In genomic region chr18:61286867-61287266, GRCh38 we compare ENCODE assay signal across 30 cellular contexts. TPM values are rescaled to one million over a fixed set of nuclear protein-coding genes. Genes with fewer than 3 reads are reported as not detected.
"Had no signal": no experiment of that assay in that cellular context is flagged by ENCODE, and none has a peak within 500 bp of the region (broad histone marks: within the 10 kb centered on the region; RNA-seq: fewer than 3 reads in every experiment).

No MANE protein-coding gene starts in this region.

- H3K36me3 ChIP-seq: left ventricle myocardium inferior, ovary, right atrium auricular region, right lobe of liver, stomach, thyroid gland, transverse colon, upper lobe of right lung had no signal

- H3K4me1 ChIP-seq: left ventricle myocardium inferior, right atrium auricular region, right lobe of liver, stomach, testis, thyroid gland, upper lobe of right lung had no signal

- DNase-seq: hypothalamus; immature natural killer cell; kidney; left colon; left ventricle myocardium inferior; midbrain; mucosa of descending colon; naive thymus-derived CD4-positive, alpha-beta T cell; ovary; right lobe of liver; stimulated activated CD4-positive, alpha-beta T cell treated with anti-CD3 and anti-CD28 coated beads, Interleukin-1b, Interleukin-23, amount 100 ng/mL, for 48 hours; stimulated activated CD4-positive, alpha-beta T cell treated with anti-CD3 and anti-CD28 coated beads, Interleukin-2, amount 100 ng/mL, for 48 hours; stimulated activated CD4-positive, alpha-beta T cell treated with anti-CD3 and anti-CD28 coated beads, Interleukin-4, amount 100 ng/mL, for 4 hours; stimulated activated CD8-positive, alpha-beta memory T cell treated with anti-CD3 and anti-CD28 coated beads, Interleukin-4, amount 100 ng/mL, for 48 hours; stimulated activated naive B cell treated with anti-CD40 and anti-IgM and Interleukin-4, amounts not matched to agents 10 μg/mL and 1 μg/mL and 100 μg/mL, for 72 hours; stimulated activated naive CD8-positive, alpha-beta T cell treated with anti-CD3 and anti-CD28 coated beads, Interleukin-15, Interleukin-2, amounts not matched to agents 100 U/mL and 50 U/mL, for 24 hours; stomach; testis; thyroid gland; transverse colon; upper lobe of right lung had no signal

- H3K27ac ChIP-seq: left ventricle myocardium inferior, ovary, right atrium auricular region, right lobe of liver, stomach, testis, thyroid gland, transverse colon, upper lobe of right lung had no signal

- H3K4me3 ChIP-seq: left ventricle myocardium inferior, lung, mucosa of descending colon, ovary, right atrium auricular region, right lobe of liver, smooth muscle cell, stomach, testis, thyroid gland, transverse colon, upper lobe of right lung had no signal

- H3K27me3 ChIP-seq: ovary, right atrium auricular region, right lobe of liver, stomach, testis, thyroid gland, transverse colon, upper lobe of right lung had no signal

- ATAC-seq: left colon; mucosa of descending colon; naive thymus-derived CD4-positive, alpha-beta T cell; natural killer cell treated with Interleukin-12 subunit alpha and Interleukin-12 subunit beta and Interleukin-15 and Interleukin-18, amount 100 ng/mL, for 72 hours; right lobe of liver; stimulated activated naive B cell treated with anti-CD40 and anti-IgM and Interleukin-4, amounts not matched to agents 10 μg/mL and 1 μg/mL and 100 μg/mL, for 72 hours; stimulated activated naive CD8-positive, alpha-beta T cell treated with anti-CD3 and anti-CD28 coated beads, Interleukin-15, Interleukin-2, amounts not matched to agents 100 U/mL and 50 U/mL, for 24 hours; upper lobe of right lung had no signal

- FAIRE-seq: islet of Langerhans, kidney, urothelium cell line had no signal

RNA-seq across cellular contexts. Expression of gene CDH20, which starts 46.4 kb away (rescaled TPM):
- total RNA-seq: left colon, left ventricle myocardium inferior, mucosa of descending colon, myocyte, pulmonary artery endothelial cell, renal cortical epithelial cell, right lobe of liver, smooth muscle cell had no signal
- polyA plus RNA-seq: immature natural killer cell had no signal
